ENCODE assay signal across 1 cellular context in the genomic region with DNA sequence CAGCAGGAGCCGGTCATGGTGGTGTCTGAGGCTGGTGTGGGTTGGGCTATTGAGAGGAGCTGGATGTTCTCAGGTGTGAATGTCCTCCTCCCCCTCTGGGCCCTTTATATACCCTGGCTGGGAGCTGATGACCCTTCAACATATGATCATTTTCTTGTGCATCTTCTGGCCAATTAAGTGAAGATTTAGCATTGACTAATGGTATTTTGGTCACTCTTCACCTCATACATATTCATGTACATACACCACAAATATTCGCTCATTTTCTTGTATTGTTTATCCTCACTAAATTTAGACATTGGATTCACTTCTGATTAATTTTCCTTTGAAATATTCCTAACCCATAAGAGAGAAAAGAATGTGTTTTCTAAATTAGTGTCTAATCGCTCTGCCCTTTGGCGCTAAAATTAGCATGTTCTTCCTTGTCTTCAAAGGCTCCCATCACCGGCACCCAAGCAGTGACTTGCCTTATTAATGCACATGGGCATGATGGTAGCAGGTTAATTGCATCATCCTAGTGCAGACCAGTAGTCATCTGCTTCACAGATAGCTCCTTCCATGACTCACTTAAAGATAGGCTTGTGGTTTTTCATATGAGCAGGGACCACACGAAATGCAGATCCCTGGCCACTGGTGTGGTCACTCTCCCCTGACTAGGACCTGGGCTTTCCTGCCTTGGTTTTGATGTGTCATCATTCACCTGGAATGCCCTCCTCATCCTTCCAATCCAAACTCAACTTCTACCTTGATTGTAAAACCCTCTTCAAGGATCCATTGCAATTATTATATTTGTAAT.
TF ChIP-seq lines count a peak whose summit lies in the region.

A gene with protein sequence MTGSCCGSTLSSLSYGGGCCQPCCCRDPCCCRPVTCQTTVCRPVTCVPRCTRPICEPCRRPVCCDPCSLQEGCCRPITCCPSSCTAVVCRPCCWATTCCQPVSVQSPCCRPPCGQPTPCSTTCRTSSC (minus strand): TSS at position 51 of the 796 bp plus-strand sequence. CDS start 34 bp downstream, at position 17.

TF ChIP-seq in K562, 482 proteins besides CTCF, POLR2A, EP300 and RAD21 (continued from another document and continues in another):
- TF ChIP-seq, protein P1, sequence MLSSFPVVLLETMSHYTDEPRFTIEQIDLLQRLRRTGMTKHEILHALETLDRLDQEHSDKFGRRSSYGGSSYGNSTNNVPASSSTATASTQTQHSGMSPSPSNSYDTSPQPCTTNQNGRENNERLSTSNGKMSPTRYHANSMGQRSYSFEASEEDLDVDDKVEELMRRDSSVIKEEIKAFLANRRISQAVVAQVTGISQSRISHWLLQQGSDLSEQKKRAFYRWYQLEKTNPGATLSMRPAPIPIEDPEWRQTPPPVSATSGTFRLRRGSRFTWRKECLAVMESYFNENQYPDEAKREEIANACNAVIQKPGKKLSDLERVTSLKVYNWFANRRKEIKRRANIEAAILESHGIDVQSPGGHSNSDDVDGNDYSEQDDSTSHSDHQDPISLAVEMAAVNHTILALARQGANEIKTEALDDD (IDR thresholded peaks at IDR 0.05) = peak; percentile 77
- no peak for TF ChIP-seq ZFP1 (CRISPR knock-in tag; IDR thresholded peaks at IDR 0.05)
- TF ChIP-seq JUNB (CRISPR knock-in tag; conservative IDR thresholded peaks at IDR 0.05) = peak; percentile 89
- peak; percentile 47; the same call in 1 of the 2 replicates for TF ChIP-seq LEF1 (IDR thresholded peaks at IDR 0.05)
- no peak for TF ChIP-seq ATF1 (CRISPR knock-in tag; IDR thresholded peaks at IDR 0.05)
- peak; percentile 62 for TF ChIP-seq ATF1 (tag; IDR thresholded peaks at IDR 0.05)
- TF ChIP-seq, protein P2, sequence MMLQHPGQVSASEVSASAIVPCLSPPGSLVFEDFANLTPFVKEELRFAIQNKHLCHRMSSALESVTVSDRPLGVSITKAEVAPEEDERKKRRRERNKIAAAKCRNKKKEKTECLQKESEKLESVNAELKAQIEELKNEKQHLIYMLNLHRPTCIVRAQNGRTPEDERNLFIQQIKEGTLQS (IDR thresholded peaks at IDR 0.05) = peak; percentile 99
- TF ChIP-seq, protein P2 (CRISPR knock-in tag; conservative IDR thresholded peaks at IDR 0.05) = peak; percentile 97
- peak; percentile 23 for TF ChIP-seq FOS (IDR thresholded peaks at IDR 0.05; ENCODE audit: extremely low read depth, insufficient read length)
- peak; percentile 46; the same call in 1 of the 2 replicates for TF ChIP-seq ZNF239 (CRISPR knock-in tag; IDR thresholded peaks at IDR 0.05)
- peak in 1 of 2 experiments; percentile 61; a peak in 1 of 4 replicates for TF ChIP-seq RCOR1 (IDR thresholded peaks at IDR 0.05; ENCODE audit: borderline replicate concordance in 1 of 2, low read depth in 2 of 2, low read length in 2 of 2)
- 0 out of 2 replicates have a peak, but pooled peaks have one; percentile 12 for TF ChIP-seq ETV1 (tag; conservative IDR thresholded peaks at IDR 0.05; ENCODE audit: low read depth)
- TF ChIP-seq, protein P3, sequence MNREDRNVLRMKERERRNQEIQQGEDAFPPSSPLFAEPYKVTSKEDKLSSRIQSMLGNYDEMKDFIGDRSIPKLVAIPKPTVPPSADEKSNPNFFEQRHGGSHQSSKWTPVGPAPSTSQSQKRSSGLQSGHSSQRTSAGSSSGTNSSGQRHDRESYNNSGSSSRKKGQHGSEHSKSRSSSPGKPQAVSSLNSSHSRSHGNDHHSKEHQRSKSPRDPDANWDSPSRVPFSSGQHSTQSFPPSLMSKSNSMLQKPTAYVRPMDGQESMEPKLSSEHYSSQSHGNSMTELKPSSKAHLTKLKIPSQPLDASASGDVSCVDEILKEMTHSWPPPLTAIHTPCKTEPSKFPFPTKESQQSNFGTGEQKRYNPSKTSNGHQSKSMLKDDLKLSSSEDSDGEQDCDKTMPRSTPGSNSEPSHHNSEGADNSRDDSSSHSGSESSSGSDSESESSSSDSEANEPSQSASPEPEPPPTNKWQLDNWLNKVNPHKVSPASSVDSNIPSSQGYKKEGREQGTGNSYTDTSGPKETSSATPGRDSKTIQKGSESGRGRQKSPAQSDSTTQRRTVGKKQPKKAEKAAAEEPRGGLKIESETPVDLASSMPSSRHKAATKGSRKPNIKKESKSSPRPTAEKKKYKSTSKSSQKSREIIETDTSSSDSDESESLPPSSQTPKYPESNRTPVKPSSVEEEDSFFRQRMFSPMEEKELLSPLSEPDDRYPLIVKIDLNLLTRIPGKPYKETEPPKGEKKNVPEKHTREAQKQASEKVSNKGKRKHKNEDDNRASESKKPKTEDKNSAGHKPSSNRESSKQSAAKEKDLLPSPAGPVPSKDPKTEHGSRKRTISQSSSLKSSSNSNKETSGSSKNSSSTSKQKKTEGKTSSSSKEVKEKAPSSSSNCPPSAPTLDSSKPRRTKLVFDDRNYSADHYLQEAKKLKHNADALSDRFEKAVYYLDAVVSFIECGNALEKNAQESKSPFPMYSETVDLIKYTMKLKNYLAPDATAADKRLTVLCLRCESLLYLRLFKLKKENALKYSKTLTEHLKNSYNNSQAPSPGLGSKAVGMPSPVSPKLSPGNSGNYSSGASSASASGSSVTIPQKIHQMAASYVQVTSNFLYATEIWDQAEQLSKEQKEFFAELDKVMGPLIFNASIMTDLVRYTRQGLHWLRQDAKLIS (CRISPR knock-in tag; IDR thresholded peaks at IDR 0.05) = no peak
- TF ChIP-seq, protein P4, sequence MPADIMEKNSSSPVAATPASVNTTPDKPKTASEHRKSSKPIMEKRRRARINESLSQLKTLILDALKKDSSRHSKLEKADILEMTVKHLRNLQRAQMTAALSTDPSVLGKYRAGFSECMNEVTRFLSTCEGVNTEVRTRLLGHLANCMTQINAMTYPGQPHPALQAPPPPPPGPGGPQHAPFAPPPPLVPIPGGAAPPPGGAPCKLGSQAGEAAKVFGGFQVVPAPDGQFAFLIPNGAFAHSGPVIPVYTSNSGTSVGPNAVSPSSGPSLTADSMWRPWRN (IDR thresholded peaks at IDR 0.05; ENCODE audit: low read depth) = 0 out of 2 replicates have a peak, but pooled peaks have one; percentile 55
- TF ChIP-seq, protein P5, sequence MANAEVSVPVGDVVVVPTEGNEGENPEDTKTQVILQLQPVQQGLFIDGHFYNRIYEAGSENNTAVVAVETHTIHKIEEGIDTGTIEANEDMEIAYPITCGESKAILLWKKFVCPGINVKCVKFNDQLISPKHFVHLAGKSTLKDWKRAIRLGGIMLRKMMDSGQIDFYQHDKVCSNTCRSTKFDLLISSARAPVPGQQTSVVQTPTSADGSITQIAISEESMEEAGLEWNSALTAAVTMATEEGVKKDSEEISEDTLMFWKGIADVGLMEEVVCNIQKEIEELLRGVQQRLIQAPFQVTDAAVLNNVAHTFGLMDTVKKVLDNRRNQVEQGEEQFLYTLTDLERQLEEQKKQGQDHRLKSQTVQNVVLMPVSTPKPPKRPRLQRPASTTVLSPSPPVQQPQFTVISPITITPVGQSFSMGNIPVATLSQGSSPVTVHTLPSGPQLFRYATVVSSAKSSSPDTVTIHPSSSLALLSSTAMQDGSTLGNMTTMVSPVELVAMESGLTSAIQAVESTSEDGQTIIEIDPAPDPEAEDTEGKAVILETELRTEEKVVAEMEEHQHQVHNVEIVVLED (CRISPR knock-in tag; IDR thresholded peaks at IDR 0.05) = 0 out of 2 replicates have a peak, but pooled peaks have one; percentile 3
- peak; percentile 52 for TF ChIP-seq TCF3 (CRISPR knock-in tag; IDR thresholded peaks at IDR 0.05)
- peak; percentile 73 for TF ChIP-seq DPF2 (IDR thresholded peaks at IDR 0.05)
- TF ChIP-seq NRF1 (conservative IDR thresholded peaks at IDR 0.05 in 1 of 2, IDR thresholded peaks at IDR 0.05 in 1 of 2) = peak; percentile 51 to 62
- no peak for TF ChIP-seq GATAD2A (IDR thresholded peaks at IDR 0.05)
- TF ChIP-seq, protein P6, sequence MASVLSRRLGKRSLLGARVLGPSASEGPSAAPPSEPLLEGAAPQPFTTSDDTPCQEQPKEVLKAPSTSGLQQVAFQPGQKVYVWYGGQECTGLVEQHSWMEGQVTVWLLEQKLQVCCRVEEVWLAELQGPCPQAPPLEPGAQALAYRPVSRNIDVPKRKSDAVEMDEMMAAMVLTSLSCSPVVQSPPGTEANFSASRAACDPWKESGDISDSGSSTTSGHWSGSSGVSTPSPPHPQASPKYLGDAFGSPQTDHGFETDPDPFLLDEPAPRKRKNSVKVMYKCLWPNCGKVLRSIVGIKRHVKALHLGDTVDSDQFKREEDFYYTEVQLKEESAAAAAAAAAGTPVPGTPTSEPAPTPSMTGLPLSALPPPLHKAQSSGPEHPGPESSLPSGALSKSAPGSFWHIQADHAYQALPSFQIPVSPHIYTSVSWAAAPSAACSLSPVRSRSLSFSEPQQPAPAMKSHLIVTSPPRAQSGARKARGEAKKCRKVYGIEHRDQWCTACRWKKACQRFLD (CRISPR knock-in tag; IDR thresholded peaks at IDR 0.05) = peak; percentile 3; the same call in 1 of the 2 replicates
- no peak for TF ChIP-seq ZNF431 (CRISPR knock-in tag; IDR thresholded peaks at IDR 0.05)
- TF ChIP-seq ZEB2 (IDR thresholded peaks at IDR 0.05) = peak; percentile 81
- peak; percentile 36; the same call in 1 of the 2 replicates for TF ChIP-seq ZNF316 (IDR thresholded peaks at IDR 0.05)
- TF ChIP-seq, protein P7, sequence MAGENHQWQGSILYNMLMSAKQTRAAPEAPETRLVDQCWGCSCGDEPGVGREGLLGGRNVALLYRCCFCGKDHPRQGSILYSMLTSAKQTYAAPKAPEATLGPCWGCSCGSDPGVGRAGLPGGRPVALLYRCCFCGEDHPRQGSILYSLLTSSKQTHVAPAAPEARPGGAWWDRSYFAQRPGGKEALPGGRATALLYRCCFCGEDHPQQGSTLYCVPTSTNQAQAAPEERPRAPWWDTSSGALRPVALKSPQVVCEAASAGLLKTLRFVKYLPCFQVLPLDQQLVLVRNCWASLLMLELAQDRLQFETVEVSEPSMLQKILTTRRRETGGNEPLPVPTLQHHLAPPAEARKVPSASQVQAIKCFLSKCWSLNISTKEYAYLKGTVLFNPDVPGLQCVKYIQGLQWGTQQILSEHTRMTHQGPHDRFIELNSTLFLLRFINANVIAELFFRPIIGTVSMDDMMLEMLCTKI (IDR thresholded peaks at IDR 0.05; ENCODE audit: partially characterized antibody) = no peak
- TF ChIP-seq EHMT2 (IDR thresholded peaks at IDR 0.05) = peak; percentile 83
- TF ChIP-seq ARID1B (IDR thresholded peaks at IDR 0.05) = peak; percentile 82
- TF ChIP-seq ZNF584 (CRISPR knock-in tag; IDR thresholded peaks at IDR 0.05; ENCODE audit: low read depth) = peak; percentile 84
- no peak for TF ChIP-seq SUPT5H (IDR thresholded peaks at IDR 0.05)
- no peak for TF ChIP-seq PTTG1 (tag; IDR thresholded peaks at IDR 0.05; ENCODE audit: low read depth)
- TF ChIP-seq, protein P8, sequence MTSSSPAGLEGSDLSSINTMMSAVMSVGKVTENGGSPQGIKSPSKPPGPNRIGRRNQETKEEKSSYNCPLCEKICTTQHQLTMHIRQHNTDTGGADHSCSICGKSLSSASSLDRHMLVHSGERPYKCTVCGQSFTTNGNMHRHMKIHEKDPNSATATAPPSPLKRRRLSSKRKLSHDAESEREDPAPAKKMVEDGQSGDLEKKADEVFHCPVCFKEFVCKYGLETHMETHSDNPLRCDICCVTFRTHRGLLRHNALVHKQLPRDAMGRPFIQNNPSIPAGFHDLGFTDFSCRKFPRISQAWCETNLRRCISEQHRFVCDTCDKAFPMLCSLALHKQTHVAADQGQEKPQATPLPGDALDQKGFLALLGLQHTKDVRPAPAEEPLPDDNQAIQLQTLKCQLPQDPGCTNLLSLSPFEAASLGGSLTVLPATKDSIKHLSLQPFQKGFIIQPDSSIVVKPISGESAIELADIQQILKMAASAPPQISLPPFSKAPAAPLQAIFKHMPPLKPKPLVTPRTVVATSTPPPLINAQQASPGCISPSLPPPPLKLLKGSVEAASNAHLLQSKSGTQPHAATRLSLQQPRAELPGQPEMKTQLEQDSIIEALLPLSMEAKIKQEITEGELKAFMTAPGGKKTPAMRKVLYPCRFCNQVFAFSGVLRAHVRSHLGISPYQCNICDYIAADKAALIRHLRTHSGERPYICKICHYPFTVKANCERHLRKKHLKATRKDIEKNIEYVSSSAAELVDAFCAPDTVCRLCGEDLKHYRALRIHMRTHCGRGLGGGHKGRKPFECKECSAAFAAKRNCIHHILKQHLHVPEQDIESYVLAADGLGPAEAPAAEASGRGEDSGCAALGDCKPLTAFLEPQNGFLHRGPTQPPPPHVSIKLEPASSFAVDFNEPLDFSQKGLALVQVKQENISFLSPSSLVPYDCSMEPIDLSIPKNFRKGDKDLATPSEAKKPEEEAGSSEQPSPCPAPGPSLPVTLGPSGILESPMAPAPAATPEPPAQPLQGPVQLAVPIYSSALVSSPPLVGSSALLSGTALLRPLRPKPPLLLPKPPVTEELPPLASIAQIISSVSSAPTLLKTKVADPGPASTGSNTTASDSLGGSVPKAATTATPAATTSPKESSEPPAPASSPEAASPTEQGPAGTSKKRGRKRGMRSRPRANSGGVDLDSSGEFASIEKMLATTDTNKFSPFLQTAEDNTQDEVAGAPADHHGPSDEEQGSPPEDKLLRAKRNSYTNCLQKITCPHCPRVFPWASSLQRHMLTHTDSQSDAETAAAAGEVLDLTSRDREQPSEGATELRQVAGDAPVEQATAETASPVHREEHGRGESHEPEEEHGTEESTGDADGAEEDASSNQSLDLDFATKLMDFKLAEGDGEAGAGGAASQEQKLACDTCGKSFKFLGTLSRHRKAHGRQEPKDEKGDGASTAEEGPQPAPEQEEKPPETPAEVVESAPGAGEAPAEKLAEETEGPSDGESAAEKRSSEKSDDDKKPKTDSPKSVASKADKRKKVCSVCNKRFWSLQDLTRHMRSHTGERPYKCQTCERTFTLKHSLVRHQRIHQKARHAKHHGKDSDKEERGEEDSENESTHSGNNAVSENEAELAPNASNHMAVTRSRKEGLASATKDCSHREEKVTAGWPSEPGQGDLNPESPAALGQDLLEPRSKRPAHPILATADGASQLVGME (CRISPR knock-in tag; IDR thresholded peaks at IDR 0.05) = peak; percentile 91
- peak; percentile 72; the same call in 1 of the 2 replicates for TF ChIP-seq ZNF175 (CRISPR knock-in tag; IDR thresholded peaks at IDR 0.05; ENCODE audit: low read depth)
- peak; percentile 49; the same call in 1 of the 2 replicates for TF ChIP-seq EP400 (IDR thresholded peaks at IDR 0.05)
